ENCODE assay signal across 9 cellular contexts in genomic region chr14:95452176-95452889, GRCh38.
DNase-seq lines count a peak whose midpoint lies in the region; ATAC-seq and TF ChIP-seq lines count a peak whose summit lies in the region.
"Had no signal": no experiment of that assay in that cellular context is flagged by ENCODE, and none has a peak within 500 bp of the region (broad histone marks: within the 10 kb centered on the region; RNA-seq: fewer than 3 reads in every experiment).

No MANE protein-coding gene starts in this region.

- DNase-seq in GM10266 (ENCODE audit: extremely low spot score) (no peak), RPMI7951 (ENCODE audit: low read depth) (peak; percentile 6), left ventricle myocardium superior (no peak), EL (no peak), NCI-H2081 (lab: John Stamatoyannopoulos, UW) (no peak)

- no peak overlapping the region for H3K27ac ChIP-seq in 22Rv1
- H3K27ac ChIP-seq: SJSA1 had no signal

- intact Hi-C loops in left ventricle myocardium superior (cut with micrococcal nuclease): no loop called here

- ATAC-seq in left ventricle myocardium superior (peak; percentile 14), GM19324 (IDR thresholded peaks at IDR 0.05; ENCODE audit: low FRiP score, unreplicated experiment) (no peak), GM21360 (IDR thresholded peaks at IDR 0.05; ENCODE audit: unreplicated experiment) (no peak)

- TF ChIP-seq CTCF in 22Rv1 (IDR thresholded peaks at IDR 0.05) (peak; percentile 69), GM10266 (IDR thresholded peaks at IDR 0.05; ENCODE audit: control insufficient read depth, insufficient read depth, low read depth, missing control alignments) (peak; percentile 46)
